1 cellular context compared by ENCODE assay signal in genomic region chr13:23610187-23610576, GRCh38.
TF ChIP-seq lines count a peak whose summit lies in the region.

No MANE protein-coding gene starts in this region.

TF ChIP-seq in HepG2, 621 proteins besides CTCF, POLR2A, EP300 and RAD21 (continued from another document and continues in another):
- TF ChIP-seq ZNF646 (CRISPR knock-in tag; IDR thresholded peaks at IDR 0.05), result no peak
- no peak for TF ChIP-seq CREB1 (IDR thresholded peaks at IDR 0.05)
- no peak for TF ChIP-seq CREB1 (CRISPR knock-in tag; IDR thresholded peaks at IDR 0.05)
- TF ChIP-seq EED (CRISPR knock-in tag; IDR thresholded peaks at IDR 0.05), result no peak
- no peak for TF ChIP-seq TGIF2 (CRISPR knock-in tag; IDR thresholded peaks at IDR 0.05)
- peak; percentile 60 for TF ChIP-seq FOXA3 (CRISPR knock-in tag; IDR thresholded peaks at IDR 0.05)
- TF ChIP-seq ZNF468 (CRISPR knock-in tag; IDR thresholded peaks at IDR 0.05), result no peak
- TF ChIP-seq NFIC (IDR thresholded peaks at IDR 0.05; ENCODE audit: low read length), result no peak
- TF ChIP-seq CENPT (CRISPR knock-in tag; IDR thresholded peaks at IDR 0.05; ENCODE audit: low read depth), result no peak
- no peak for TF ChIP-seq ZNF362 (CRISPR knock-in tag; IDR thresholded peaks at IDR 0.05; ENCODE audit: borderline replicate concordance)
- TF ChIP-seq ZNF7 (CRISPR knock-in tag; IDR thresholded peaks at IDR 0.05), result no peak
- TF ChIP-seq YY1 (IDR thresholded peaks at IDR 0.05; ENCODE audit: insufficient read depth, insufficient replicate concordance, low read depth, low read length), result no peak
- TF ChIP-seq GATAD1 (CRISPR knock-in tag; IDR thresholded peaks at IDR 0.05), result 0 out of 2 replicates have a peak, but pooled peaks have one; percentile 24
- TF ChIP-seq ZBTB40 (IDR thresholded peaks at IDR 0.05), result no peak
- TF ChIP-seq ZBTB40 (CRISPR knock-in tag; IDR thresholded peaks at IDR 0.05), result no peak
- no peak for TF ChIP-seq ZNF619 (CRISPR knock-in tag; IDR thresholded peaks at IDR 0.05)
- TF ChIP-seq NFE2 (CRISPR knock-in tag; IDR thresholded peaks at IDR 0.05), result no peak
- TF ChIP-seq ZNF790 (CRISPR knock-in tag; IDR thresholded peaks at IDR 0.05; ENCODE audit: borderline replicate concordance), result no peak
- 0 out of 2 replicates have a peak, but pooled peaks have one; percentile 25 for TF ChIP-seq PHF21A (CRISPR knock-in tag; IDR thresholded peaks at IDR 0.05)
- no peak for TF ChIP-seq SMARCC2 (IDR thresholded peaks at IDR 0.05)
- TF ChIP-seq ETV5 (CRISPR knock-in tag; IDR thresholded peaks at IDR 0.05; ENCODE audit: borderline replicate concordance), result peak; percentile 37; the same call in 1 of the 2 replicates
- no peak for TF ChIP-seq FOXK1 (CRISPR knock-in tag; IDR thresholded peaks at IDR 0.05; ENCODE audit: borderline replicate concordance, low read depth)
- no peak for TF ChIP-seq ZNF12 (CRISPR knock-in tag; IDR thresholded peaks at IDR 0.05)
- no peak for TF ChIP-seq ZNF30 (CRISPR knock-in tag; IDR thresholded peaks at IDR 0.05)
- TF ChIP-seq ZNF431 (CRISPR knock-in tag; IDR thresholded peaks at IDR 0.05; ENCODE audit: borderline replicate concordance, low read depth), result no peak
- TF ChIP-seq PITX1 (CRISPR knock-in tag; IDR thresholded peaks at IDR 0.05), result peak; percentile 87
- no peak; the same call in 1 of the 2 replicates for TF ChIP-seq RXRA (CRISPR knock-in tag; IDR thresholded peaks at IDR 0.05)
- TF ChIP-seq ATF1 (CRISPR knock-in tag; IDR thresholded peaks at IDR 0.05), result no peak
- no peak for TF ChIP-seq MED8 (CRISPR knock-in tag; IDR thresholded peaks at IDR 0.05; ENCODE audit: insufficient replicate concordance)
- no peak for TF ChIP-seq MED13 (CRISPR knock-in tag; IDR thresholded peaks at IDR 0.05)
- TF ChIP-seq SOX5 (CRISPR knock-in tag; IDR thresholded peaks at IDR 0.05; ENCODE audit: borderline replicate concordance), result no peak; the same call in 1 of the 2 replicates
- TF ChIP-seq MAX (IDR thresholded peaks at IDR 0.05), result no peak
- TF ChIP-seq GTF3A (CRISPR knock-in tag; conservative IDR thresholded peaks at IDR 0.05), result no peak
- no peak for TF ChIP-seq TBX3 (IDR thresholded peaks at IDR 0.05; ENCODE audit: borderline replicate concordance)
- peak; percentile 87 for TF ChIP-seq PAXIP1 (CRISPR knock-in tag; conservative IDR thresholded peaks at IDR 0.05)
- TF ChIP-seq BRD4 (CRISPR knock-in tag; IDR thresholded peaks at IDR 0.05), result no peak
- no peak for TF ChIP-seq U2AF2 (IDR thresholded peaks at IDR 0.05; ENCODE audit: low read depth, low read length)
- TF ChIP-seq ZNF788 (CRISPR knock-in tag; IDR thresholded peaks at IDR 0.05; ENCODE audit: borderline replicate concordance), result no peak
- no peak for TF ChIP-seq ZBTB3 (CRISPR knock-in tag; IDR thresholded peaks at IDR 0.05; ENCODE audit: borderline replicate concordance, low read depth)
- TF ChIP-seq SRSF9 (IDR thresholded peaks at IDR 0.05; ENCODE audit: borderline replicate concordance, insufficient read depth, low read depth, low read length, poor library complexity, severe bottlenecking), result no peak
- TF ChIP-seq ZNF382 (CRISPR knock-in tag; IDR thresholded peaks at IDR 0.05; ENCODE audit: borderline replicate concordance), result no peak
- no peak for TF ChIP-seq PHF5A (CRISPR knock-in tag; IDR thresholded peaks at IDR 0.05; ENCODE audit: low read depth, unreplicated experiment)
- TF ChIP-seq ZMAT3 (CRISPR knock-in tag; conservative IDR thresholded peaks at IDR 0.05), result no peak
- TF ChIP-seq POLR2AphosphoS5 (IDR thresholded peaks at IDR 0.05; ENCODE audit: low read depth, low read length), result no peak
- no peak for TF ChIP-seq SETDB1 (CRISPR knock-in tag; IDR thresholded peaks at IDR 0.05; ENCODE audit: borderline replicate concordance)
- TF ChIP-seq ZNF703 (CRISPR knock-in tag; IDR thresholded peaks at IDR 0.05; ENCODE audit: borderline replicate concordance), result no peak
- TF ChIP-seq ZBTB43 (CRISPR knock-in tag; conservative IDR thresholded peaks at IDR 0.05), result no peak
- TF ChIP-seq HOXA9 (CRISPR knock-in tag; IDR thresholded peaks at IDR 0.05; ENCODE audit: borderline replicate concordance), result no peak
